In the genomic region with DNA sequence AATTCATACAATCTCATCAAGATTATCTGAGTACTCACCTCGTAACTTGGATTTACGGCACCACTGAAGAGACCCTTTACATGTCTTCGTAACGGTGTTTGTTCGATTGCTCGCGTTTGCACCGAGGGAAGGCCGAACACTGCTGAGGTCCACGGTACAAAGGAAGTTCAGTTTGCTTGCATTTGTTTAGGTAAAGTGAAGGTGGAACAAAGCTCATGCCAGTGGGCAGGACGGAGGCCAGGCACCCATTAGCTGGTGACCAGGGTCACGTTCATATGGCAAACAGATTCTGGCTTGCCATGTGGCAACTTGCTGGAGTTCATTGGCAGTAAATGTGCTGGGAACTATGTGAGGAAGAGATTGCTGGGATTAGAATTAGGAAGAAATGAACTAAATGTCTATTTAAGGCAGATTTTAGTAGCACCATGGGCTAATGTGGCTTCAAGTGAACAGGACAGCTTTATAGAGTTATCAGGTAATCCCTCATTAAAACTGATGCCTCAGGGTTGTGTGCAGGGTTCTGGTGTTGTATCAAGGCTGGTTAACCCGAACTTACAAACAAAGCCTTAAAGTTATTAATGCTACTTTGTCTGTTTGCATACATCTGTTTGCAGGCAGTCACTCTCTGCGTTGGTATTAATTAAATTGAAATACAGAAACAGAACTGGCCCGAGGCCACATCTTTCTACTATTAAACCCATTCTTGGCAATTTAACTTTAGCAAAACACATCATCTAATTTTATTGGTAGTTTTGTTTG, we compare ENCODE assay signal across 12 cellular contexts.
"Had no signal": no experiment of that assay in that cellular context is flagged by ENCODE, and none has a peak within 500 bp of the region (broad histone marks: within the 10 kb centered on the region; RNA-seq: fewer than 3 reads in every experiment).

No MANE protein-coding gene starts in this region.

- ATAC-seq: activated CD4-positive, CD25-positive, alpha-beta regulatory T cell treated with anti-CD3 and anti-CD28 coated beads, Interleukin-2, amount 50 U/mL, for 24 hours; heart right ventricle; left ventricle myocardium superior; right cardiac atrium had no signal

- H3K4me3 ChIP-seq: heart right ventricle, upper lobe of left lung had no signal

- H3K27me3 Mint-ChIP-seq: activated naive CD8-positive, alpha-beta T cell treated with anti-CD3 and anti-CD28 coated beads for 36 hours had no signal

- H3K36me3 ChIP-seq: heart right ventricle, upper lobe of left lung had no signal

- H3K9me3 Mint-ChIP-seq: activated naive CD8-positive, alpha-beta T cell treated with anti-CD3 and anti-CD28 coated beads for 36 hours had no signal

- H3K27ac ChIP-seq: heart right ventricle, upper lobe of left lung had no signal

- H3K4me3 Mint-ChIP-seq: activated naive CD8-positive, alpha-beta T cell treated with anti-CD3 and anti-CD28 coated beads for 36 hours had no signal

- H3K4me1 Mint-ChIP-seq: activated naive CD8-positive, alpha-beta T cell treated with anti-CD3 and anti-CD28 coated beads for 36 hours had no signal

- H3K27me3 ChIP-seq: upper lobe of left lung had no signal

- H3K27ac Mint-ChIP-seq: activated naive CD8-positive, alpha-beta T cell treated with anti-CD3 and anti-CD28 coated beads for 36 hours had no signal

- H3K36me3 Mint-ChIP-seq: activated naive CD8-positive, alpha-beta T cell treated with anti-CD3 and anti-CD28 coated beads for 36 hours had no signal

- H3K9me3 ChIP-seq: heart right ventricle, upper lobe of left lung had no signal

- DNase-seq: activated CD4-positive, alpha-beta T cell treated with anti-CD3 and anti-CD28 coated beads, Interleukin-2, amount 50 U/mL, for 4 hours; activated gamma-delta T cell; activated naive CD8-positive, alpha-beta T cell treated with anti-CD3 and anti-CD28 coated beads for 36 hours; activated T-cell treated with anti-CD3 and anti-CD28 coated beads, Interleukin-2, amount 50 U/mL, for 1 hour; foreskin melanocyte; heart right ventricle; left ventricle myocardium superior; mesendoderm; right cardiac atrium; stimulated activated CD4-positive, alpha-beta T cell treated with anti-CD3 and anti-CD28 coated beads, Interleukin-2, amount 100 ng/mL, for 24 hours had no signal
